Comparison of ENCODE assay signal across 29 cellular contexts in genomic region chr17:81147701-81148100, GRCh38. TPM values are rescaled to one million over a fixed set of nuclear protein-coding genes. Genes with fewer than 3 reads are reported as not detected.
"Had no signal": no experiment of that assay in that cellular context is flagged by ENCODE, and none has a peak within 500 bp of the region (broad histone marks: within the 10 kb centered on the region; RNA-seq: fewer than 3 reads in every experiment).

No MANE protein-coding gene starts in this region.

- H3K9me3 ChIP-seq: stomach, suprapubic skin, testis, thoracic aorta, thyroid gland, tibial artery, tibial nerve, transverse colon, upper lobe of left lung, upper lobe of right lung, uterus, vagina had no signal

- H3K36me3 ChIP-seq: stomach, suprapubic skin, thoracic aorta, thyroid gland, tibial artery, tibial nerve, transverse colon, upper lobe of left lung, upper lobe of right lung, uterus, vagina had no signal

- H3K27ac ChIP-seq: stomach, suprapubic skin, testis, thoracic aorta, thyroid gland, tibial artery, tibial nerve, transverse colon, upper lobe of left lung, upper lobe of right lung, uterus, vagina had no signal

- H3K4me3 ChIP-seq: stomach, suprapubic skin, testis, thoracic aorta, thyroid gland, tibial artery, tibial nerve, transverse colon, upper lobe of left lung, upper lobe of right lung, uterus, vagina had no signal

- H3K27me3 ChIP-seq: testis, thyroid gland, tibial nerve, transverse colon, upper lobe of left lung, upper lobe of right lung, uterus, vagina had no signal

- DNase-seq: stimulated activated CD4-positive, alpha-beta T cell treated with anti-CD3 and anti-CD28 coated beads, Interleukin-2, amount 100 ng/mL, for 48 hours; stimulated activated CD4-positive, alpha-beta T cell treated with anti-CD3 and anti-CD28 coated beads, Interleukin-4, amount 100 ng/mL, for 1 hour; stimulated activated CD4-positive, alpha-beta T cell treated with anti-CD3 and anti-CD28 coated beads, Interleukin-4, amount 100 ng/mL, for 24 hours; stimulated activated CD4-positive, alpha-beta T cell treated with anti-CD3 and anti-CD28 coated beads, Interleukin-4, amount 100 ng/mL, for 4 hours; stimulated activated CD8-positive, alpha-beta memory T cell treated with anti-CD3 and anti-CD28 coated beads, Interleukin-4, amount 100 ng/mL, for 48 hours; stimulated activated naive B cell treated with anti-CD40 and anti-IgM and Interleukin-4, amounts not matched to agents 10 μg/mL and 1 μg/mL and 100 μg/mL, for 72 hours; stimulated activated naive CD4-positive, alpha-beta T cell; stimulated activated naive CD4-positive, alpha-beta T cell treated with Interleukin-2 at 50 U/mL for 16 hours; stimulated activated naive CD8-positive, alpha-beta T cell treated with anti-CD3 and anti-CD28 coated beads, Interleukin-15, amount 100 ng/mL, for 72 hours; stimulated activated naive CD8-positive, alpha-beta T cell treated with anti-CD3 and anti-CD28 coated beads, Interleukin-15, Interleukin-2, amounts not matched to agents 100 U/mL and 50 U/mL, for 24 hours; stomach; substantia nigra; testis; thyroid gland; tibial artery; transverse colon; trophoblast cell; upper lobe of left lung; upper lobe of right lung; uterus had no signal

- ATAC-seq: stimulated activated effector memory CD8-positive, alpha-beta T cell treated with anti-CD3 and anti-CD28 coated beads, Interleukin-12 subunit alpha, Interleukin-12 subunit beta, amount 100 ng/mL, for 72 hours; stimulated activated naive B cell treated with anti-CD40 and anti-IgM and Interleukin-4, amounts not matched to agents 10 μg/mL and 1 μg/mL and 100 μg/mL, for 72 hours; stimulated activated naive CD8-positive, alpha-beta T cell treated with anti-CD3 and anti-CD28 coated beads, Interleukin-15, amount 100 ng/mL, for 72 hours; stimulated activated naive CD8-positive, alpha-beta T cell treated with anti-CD3 and anti-CD28 coated beads, Interleukin-15, Interleukin-2, amounts not matched to agents 100 U/mL and 50 U/mL, for 24 hours had no signal

RNA-seq across cellular contexts. Expression of gene PVALEF, which starts 17.6 kb away (rescaled TPM):
- total RNA-seq: stomach, subcutaneous adipose tissue, suprapubic skin, temporal lobe, testis, thoracic aorta, thyroid gland, tibial nerve, transverse colon, upper lobe of left lung, upper lobe of right lung, ureter, urinary bladder, uterus, vagina had no signal
- polyA plus RNA-seq: stomach, urinary bladder had no signal
